10 cellular contexts compared by ENCODE assay signal in the genomic region with DNA sequence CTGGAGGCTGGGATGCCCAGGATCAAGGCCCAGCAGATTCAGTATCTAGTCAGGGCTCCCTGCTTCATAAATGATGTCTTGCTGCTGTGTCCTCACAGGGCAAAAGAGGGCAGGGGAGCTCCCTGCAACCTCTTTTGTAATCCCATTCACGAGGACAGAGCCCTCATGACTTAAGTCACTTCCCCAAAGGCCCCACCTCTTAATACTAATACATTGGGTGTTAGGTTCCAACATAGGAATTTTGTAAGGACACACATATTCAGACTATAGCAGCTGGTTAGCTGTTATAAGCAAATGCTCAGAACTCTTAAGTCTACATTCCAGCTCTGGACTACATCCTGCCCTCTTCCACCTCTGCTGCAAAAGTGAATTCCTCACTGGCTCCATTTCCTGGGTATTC.
DNase-seq lines count a peak whose midpoint lies in the region; ATAC-seq and TF ChIP-seq lines count a peak whose summit lies in the region.
"Had no signal": no experiment of that assay in that cellular context is flagged by ENCODE, and none has a peak within 500 bp of the region (broad histone marks: within the 10 kb centered on the region; RNA-seq: fewer than 3 reads in every experiment).

No MANE protein-coding gene starts in this region.

- no peak overlapping the region for H4K91ac ChIP-seq in mesenchymal stem cell (ENCODE audit: low read length)

- no peak overlapping the region for H3K27ac ChIP-seq in OCI-LY7 (ENCODE audit: low read depth, low read length, poor library complexity, severe bottlenecking)
- peak overlapping the region; percentile 79 for H3K27ac ChIP-seq in mesenchymal stem cell (ENCODE audit: low read length, poor library complexity, severe bottlenecking)
- H3K27ac ChIP-seq: SJSA1, tibial nerve had no signal

- no peak overlapping the region for H2BK120ac ChIP-seq in mesenchymal stem cell (ENCODE audit: low read depth, low read length)

- H2AK5ac ChIP-seq in mesenchymal stem cell (ENCODE audit: low read length, severe bottlenecking) = peak overlapping the region; percentile 74

- TF ChIP-seq CTCF in OCI-LY7 (conservative IDR thresholded peaks at IDR 0.05; ENCODE audit: low read length) = no peak

- no peak overlapping the region for H2AFZ ChIP-seq in OCI-LY7 (ENCODE audit: low read length)
- H2AFZ ChIP-seq in mesenchymal stem cell (ENCODE audit: low read depth, low read length) = no peak overlapping the region

- no peak overlapping the region for H4K8ac ChIP-seq in mesenchymal stem cell (ENCODE audit: low read length)

- WGBS in mesenchymal stem cell = 0% methylated on average over 1 of the region's 1 CpG

- H3K4me2 ChIP-seq in OCI-LY7 (ENCODE audit: low read length) (peak overlapping the region; percentile 33; the same call in 1 of the 2 replicates), mesenchymal stem cell (ENCODE audit: low read length, poor library complexity, severe bottlenecking) (no peak overlapping the region)

- intact Hi-C loops in OCI-LY7 (cut with micrococcal nuclease; ENCODE audit: unreplicated experiment) = no loop called here

- no TSS peak for BruUV-seq in OCI-LY7 (replicated peaks; lab: Mats Ljungman, UMichigan)

- peak; percentile 18 for ATAC-seq in GM18511 (IDR thresholded peaks at IDR 0.05; ENCODE audit: unreplicated experiment)
- peak; percentile 27 for ATAC-seq in GM21576 (IDR thresholded peaks at IDR 0.05; ENCODE audit: unreplicated experiment)
- ATAC-seq in HG02973 (IDR thresholded peaks at IDR 0.05; ENCODE audit: unreplicated experiment) = no peak
- ATAC-seq in HG03159 (IDR thresholded peaks at IDR 0.05; ENCODE audit: unreplicated experiment) = no peak

- no peaks in the 10 kb centered on the region for H3K27me3 ChIP-seq in mesenchymal stem cell (ENCODE audit: control insufficient read depth in 1 of 2, insufficient read depth in 1 of 2, low read length in 2 of 2)
- H3K27me3 ChIP-seq: adrenal gland, SJSA1, tibial nerve had no signal

- H2BK5ac ChIP-seq in mesenchymal stem cell (ENCODE audit: low read depth, low read length, poor library complexity, severe bottlenecking) = no peak overlapping the region

- H4K20me1 ChIP-seq in OCI-LY7 (ENCODE audit: insufficient read depth, low read length) = no peaks in the 10 kb centered on the region

- H3K79me2 ChIP-seq in OCI-LY7 (ENCODE audit: insufficient read depth, low read depth, low read length) = peaks cover 10% of the 10 kb centered on the region; the same call in 1 of the 2 replicates

- H2BK12ac ChIP-seq in mesenchymal stem cell (ENCODE audit: low read length in 2 of 2) = no peak overlapping the region

- H3K18ac ChIP-seq in mesenchymal stem cell (ENCODE audit: low read depth in 1 of 2, low read length in 2 of 2) = peak overlapping the region in 1 of 2 experiments; percentile 21

- peak overlapping the region; percentile 39 for H3K9ac ChIP-seq in mesenchymal stem cell (ENCODE audit: low read length)

- peaks cover 72% of the 10 kb centered on the region for H3K4me1 ChIP-seq in OCI-LY7 (ENCODE audit: insufficient read depth, low read length, poor library complexity, severe bottlenecking)
- peaks cover 18% of the 10 kb centered on the region for H3K4me1 ChIP-seq in mesenchymal stem cell (ENCODE audit: control insufficient read depth, insufficient read depth, low read depth, low read length)

- H3K4me3 ChIP-seq in OCI-LY7 (ENCODE audit: low read depth, low read length, poor library complexity, severe bottlenecking) (no peak overlapping the region), mesenchymal stem cell (ENCODE audit: insufficient read depth in 1 of 2, low read depth in 1 of 2, low read length in 2 of 2) (no peak overlapping the region)
- H3K4me3 ChIP-seq: adrenal gland, SJSA1, tibial nerve had no signal

- no peak overlapping the region for H2BK15ac ChIP-seq in mesenchymal stem cell (ENCODE audit: low read depth, poor library complexity, severe bottlenecking)

- CTCF ChIA-PET in OCI-LY7 (lab: Charles Lee; ENCODE audit: unreplicated experiment) = interaction anchor here (1.0 kb wide), 1 partner anchor 25 kb away, joined by 4 read pairs; no protein-coding TSS in a partner anchor

- no peaks in the 10 kb centered on the region for H3K9me3 ChIP-seq in OCI-LY7 (ENCODE audit: low read length)
- H3K9me3 ChIP-seq in mesenchymal stem cell (ENCODE audit: control insufficient read depth, low read length) = no peaks in the 10 kb centered on the region
- H3K9me3 ChIP-seq: adrenal gland, SJSA1, tibial nerve had no signal

- POLR2A ChIA-PET in OCI-LY7 (lab: Charles Lee) = interaction anchor here (0.6 to 2.0 kb wide), 8 partner anchors 10 to 436 kb away, joined by 3 to 6 read pairs (median 4); no protein-coding TSS in a partner anchor

- H3K36me3 ChIP-seq in OCI-LY7 (ENCODE audit: insufficient read depth, low read length) (peaks cover 36% of the 10 kb centered on the region), mesenchymal stem cell (ENCODE audit: control insufficient read depth in 1 of 2, insufficient read depth in 2 of 2, low read depth in 1 of 2, low read length in 2 of 2) (peaks cover 14 to 31% of the 10 kb centered on the region in 2 experiments)
- H3K36me3 ChIP-seq: adrenal gland had no signal

- DNase-seq in OCI-LY7 (ENCODE audit: low spot score) (no peak), mesenchymal stem cell (peak; percentile 90)
- DNase-seq in stimulated activated CD8-positive, alpha-beta memory T cell treated with anti-CD3 and anti-CD28 coated beads, Interleukin-4, amount 100 ng/mL, for 48 hours = no peak

- H3K14ac ChIP-seq in mesenchymal stem cell (ENCODE audit: low read length in 2 of 2) = no peak overlapping the region

- H3K4ac ChIP-seq in mesenchymal stem cell (ENCODE audit: low read depth in 1 of 2, low read length in 2 of 2) = no peak overlapping the region

- H3K79me1 ChIP-seq in mesenchymal stem cell (replicated peaks; ENCODE audit: low read length, poor library complexity, severe bottlenecking) = peaks cover 40% of the 10 kb centered on the region

- no peaks in the 10 kb centered on the region for H3K9me2 ChIP-seq in OCI-LY7 (ENCODE audit: insufficient read depth, low read length)

- no peak overlapping the region for H3K23ac ChIP-seq in mesenchymal stem cell (ENCODE audit: low read length in 2 of 2)

Comparison
In these comparisons a context has a peak if more than half of its experiments do, and no peak if none do; other contexts are left out.
1. ATAC-seq: peak in GM18511 (single experiment) and GM21576 (single experiment); none in HG02973 (single experiment) and HG03159 (single experiment).